8 cellular contexts compared by ENCODE assay signal in genomic region chr14:54435500-54435981, GRCh38. TPM values are rescaled to one million over a fixed set of nuclear protein-coding genes. Genes with fewer than 3 reads are reported as not detected.
A peak's percentile ranks its signal among the peaks of the same experiment; 100 is the strongest.
DNase-seq lines count a peak whose midpoint lies in the region; TF ChIP-seq lines count a peak whose summit lies in the region.

No MANE protein-coding gene starts in this region.

- POLR2A ChIA-PET in SK-N-SH (lab: Yijun Ruan, JAX), result interaction anchor here (0.7 kb wide), 1 partner anchor 25 kb away, joined by 3 read pairs; no protein-coding TSS in a partner anchor

- no peak overlapping the region for H3K9ac ChIP-seq in SK-N-SH

- H3K4me3 ChIP-seq in GM06990 (replicated peaks; ENCODE audit: low read depth, low read length) (peak overlapping the region; percentile 32), SK-N-SH (ENCODE audit: low read depth in 2 of 2, low read length in 1 of 2) (no peak overlapping the region), hepatocyte (no peak overlapping the region)

- H3K9me3 ChIP-seq in SK-N-SH, result no peaks in the 10 kb centered on the region
- no peaks in the 10 kb centered on the region for H3K9me3 ChIP-seq in hepatocyte (ENCODE audit: low read depth)

- CTCF ChIA-PET in SK-N-SH (lab: Yijun Ruan, JAX), result interaction anchor here (0.7 to 1.6 kb wide), 4 partner anchors 9 to 88 kb away, joined by 3 to 4 read pairs (median 4); no protein-coding TSS in a partner anchor

- H3K36me3 ChIP-seq in GM06990 (ENCODE audit: control insufficient read depth, insufficient read depth, low read length) (peaks cover 3% of the 10 kb centered on the region), SK-N-SH (replicated peaks in 1 of 2; ENCODE audit: control insufficient read depth in 1 of 2, insufficient read depth in 2 of 2, low read length in 1 of 2) (peaks cover 24 to 45% of the 10 kb centered on the region in 2 experiments), hepatocyte (replicated peaks; ENCODE audit: insufficient read depth, low read depth) (no peaks in the 10 kb centered on the region)

- peaks cover 18% of the 10 kb centered on the region for H3F3A ChIP-seq in SK-N-SH (replicated peaks; ENCODE audit: insufficient read depth)

- H3K4me1 ChIP-seq in SK-N-SH (ENCODE audit: control insufficient read depth in 1 of 2, insufficient read depth in 2 of 2, low read depth in 1 of 2, low read length in 1 of 2) (peaks cover 18 to 21% of the 10 kb centered on the region in 2 experiments; a peak in 3 of 4 replicates), hepatocyte (ENCODE audit: insufficient read depth) (peaks cover 12% of the 10 kb centered on the region)

- H3K4me2 ChIP-seq in SK-N-SH (peak overlapping the region; percentile 43; the same call in 1 of the 2 replicates), hepatocyte (peak overlapping the region; percentile 26)

- H3K79me2 ChIP-seq in SK-N-SH (ENCODE audit: insufficient read depth) (peaks cover 100% of the 10 kb centered on the region), hepatocyte (peaks cover 98% of the 10 kb centered on the region)

- H3K4me1 Mint-ChIP-seq in HFFc6 (ENCODE audit: low read depth) (peaks cover 78% of the 10 kb centered on the region), glutamatergic neuron (ENCODE audit: low read depth, unreplicated experiment) (peaks cover 23% of the 10 kb centered on the region)

- H3K27me3 Mint-ChIP-seq in HFFc6 (ENCODE audit: insufficient read depth) (no peaks in the 10 kb centered on the region), glutamatergic neuron (ENCODE audit: unreplicated experiment) (peaks cover 2% of the 10 kb centered on the region)

- no peaks in the 10 kb centered on the region for H3K27me3 ChIP-seq in GM06990 (replicated peaks; ENCODE audit: control insufficient read depth, insufficient read depth, low read length)
- H3K27me3 ChIP-seq in SK-N-SH (ENCODE audit: insufficient read depth), result no peaks in the 10 kb centered on the region
- H3K27me3 ChIP-seq in hepatocyte, result no peaks in the 10 kb centered on the region

- no peak for TF ChIP-seq CTCF in GM06990 (IDR thresholded peaks at IDR 0.05; ENCODE audit: insufficient read depth, low read length, poor library complexity, severe bottlenecking)
- no peak for TF ChIP-seq CTCF in HFFc6 (IDR thresholded peaks at IDR 0.05)
- TF ChIP-seq CTCF in SK-N-SH (IDR thresholded peaks at IDR 0.05), result no peak
- no peak for TF ChIP-seq CTCF in hepatocyte (IDR thresholded peaks at IDR 0.05; ENCODE audit: poor library complexity)
- TF ChIP-seq CTCF in glutamatergic neuron (IDR thresholded peaks at IDR 0.05; ENCODE audit: partially characterized antibody, unreplicated experiment), result no peak

- H3K36me3 Mint-ChIP-seq in HFFc6 (ENCODE audit: low read depth), result peaks cover 20% of the 10 kb centered on the region
- no peaks in the 10 kb centered on the region for H3K36me3 Mint-ChIP-seq in glutamatergic neuron (ENCODE audit: unreplicated experiment)

- WGBS in SK-N-SH (ENCODE audit: low lambda C conversion rate), result 57% methylated on average over 4 of the region's 4 CpGs
- 69% methylated on average over 4 of the region's 4 CpGs for WGBS in hepatocyte (ENCODE audit: low lambda C conversion rate, missing lambda C conversion rate)

- DNase-seq in GM06990 (ENCODE audit: extremely low read depth, insufficient read length) (peak; percentile 26), HFFc6 (peak; percentile 90), SK-N-SH (no peak), hepatocyte (ENCODE audit: low spot score) (peak; percentile 26), NCI-H82 (lab: John Stamatoyannopoulos, UW) (no peak), C1 segment of cervical spinal cord (lab: John Stamatoyannopoulos, UW) (no peak), glutamatergic neuron (no peak), NCI-H1694 (lab: John Stamatoyannopoulos, UW) (no peak)

- H3K4me3 Mint-ChIP-seq in HFFc6, result peak overlapping the region; percentile 75
- H3K4me3 Mint-ChIP-seq in glutamatergic neuron (ENCODE audit: unreplicated experiment), result no peak overlapping the region

- TF ChIP-seq RAD21 in SK-N-SH (IDR thresholded peaks at IDR 0.05; ENCODE audit: low read length), result no peak

- peaks cover 42% of the 10 kb centered on the region for H4K20me1 ChIP-seq in SK-N-SH (ENCODE audit: insufficient read depth)
- H4K20me1 ChIP-seq in hepatocyte (ENCODE audit: insufficient read depth, poor library complexity, severe bottlenecking), result no peaks in the 10 kb centered on the region

- peak overlapping the region; percentile 83 for H3K27ac Mint-ChIP-seq in HFFc6
- H3K27ac Mint-ChIP-seq in glutamatergic neuron (ENCODE audit: unreplicated experiment), result no peak overlapping the region

- H3K9me3 Mint-ChIP-seq in HFFc6 (0 out of 2 replicates have a peak, but pooled peaks cover 5% of the 10 kb centered on the region), glutamatergic neuron (ENCODE audit: unreplicated experiment) (peaks cover 5% of the 10 kb centered on the region)

- H2AFZ ChIP-seq in SK-N-SH (ENCODE audit: low read depth), result no peak overlapping the region
- H2AFZ ChIP-seq in hepatocyte, result no peak overlapping the region

- peak overlapping the region in 1 of 2 experiments; percentile 72; a peak in 3 of 4 replicates for H3K27ac ChIP-seq in SK-N-SH (ENCODE audit: low read depth in 2 of 2, low read length in 1 of 2)
- peak overlapping the region; percentile 67 for H3K27ac ChIP-seq in hepatocyte

- TF ChIP-seq EP300 in SK-N-SH (IDR thresholded peaks at IDR 0.05; ENCODE audit: borderline replicate concordance in 1 of 2, low read depth in 1 of 2, low read length in 1 of 2), result 0 out of 4 replicates have a peak, but pooled peaks of 1 of the 2 experiments have one; percentile 36

- no peaks in the 10 kb centered on the region for H3K9me2 ChIP-seq in SK-N-SH
- no peaks in the 10 kb centered on the region for H3K9me2 ChIP-seq in hepatocyte (replicated peaks; ENCODE audit: insufficient read depth)

TF ChIP-seq in SK-N-SH, 30 proteins besides CTCF, POLR2A, EP300 and RAD21 (continues in another document):
- no peak for TF ChIP-seq ELF1 (IDR thresholded peaks at IDR 0.05)
- TF ChIP-seq JUND (IDR thresholded peaks at IDR 0.05), result peak; percentile 78
- TF ChIP-seq POLR2AphosphoS5 (IDR thresholded peaks at IDR 0.05; ENCODE audit: low read depth, low read length), result no peak
- TF ChIP-seq RXRA (IDR thresholded peaks at IDR 0.05; ENCODE audit: borderline replicate concordance, low read depth), result no peak; the same call in 1 of the 2 replicates
- no peak for TF ChIP-seq MXI1 (IDR thresholded peaks at IDR 0.05; ENCODE audit: low read depth, low read length)
- no peak for TF ChIP-seq CHD2 (IDR thresholded peaks at IDR 0.05; ENCODE audit: low read length, partially characterized antibody)
- no peak for TF ChIP-seq ZBTB33 (IDR thresholded peaks at IDR 0.05; ENCODE audit: borderline replicate concordance, low read depth)
- TF ChIP-seq SMC3 (IDR thresholded peaks at IDR 0.05; ENCODE audit: low read depth, low read length), result no peak
- no peak for TF ChIP-seq IRF3 (IDR thresholded peaks at IDR 0.05; ENCODE audit: low read depth, low read length)
- TF ChIP-seq SIN3A (IDR thresholded peaks at IDR 0.05; ENCODE audit: borderline replicate concordance, low read depth, low read length), result no peak
- TF ChIP-seq MEF2A (IDR thresholded peaks at IDR 0.05; ENCODE audit: borderline replicate concordance, low read depth), result no peak

RNA-seq across cellular contexts. Expression of gene CNIH1, which starts 5.6 kb away (rescaled TPM):
- total RNA-seq in HFFc6 (2021; fragmentation: NEBNext Ultra II Directional; extraction: Animal tissue kit (Norgen Biotek cat#: 25700)), result 100 to 1,000 TPM; 158 to 212 (median 194) TPM
- polyA plus RNA-seq in SK-N-SH (2012; rRNA removed), result 145 and 292 TPM in 2 replicates
- 206 and 275 TPM in 2 replicates for polyA plus RNA-seq in SK-N-SH (2012; cell fraction: cytosol; rRNA removed)
- 41.0 and 57.4 TPM in 2 replicates for polyA plus RNA-seq in SK-N-SH (2012; cell fraction: nucleus; rRNA removed)
- total RNA-seq in hepatocyte, result 291 and 320 TPM in 2 replicates
- 173 and 201 TPM in 2 replicates for polyA plus RNA-seq in hepatocyte
- 71.9 TPM for total RNA-seq in glutamatergic neuron (ENCODE audit: unreplicated experiment)

RNA-seq across cellular contexts. Expression of gene CDKN3, which starts 38.7 kb away (rescaled TPM):
- total RNA-seq in HFFc6 (2021; fragmentation: NEBNext Ultra II Directional; extraction: Animal tissue kit (Norgen Biotek cat#: 25700)), result 100 to 1,000 TPM in 1 of 6 experiments, 10 to 100 TPM in 5; 33.3 to 106 (median 91.8) TPM
- polyA plus RNA-seq in SK-N-SH (2012; rRNA removed) (25.5 and 26.7 TPM in 2 replicates), hepatocyte (18.8 and 19.3 TPM in 2 replicates)
- 31.7 and 39.2 TPM in 2 replicates for polyA plus RNA-seq in SK-N-SH (2012; cell fraction: cytosol; rRNA removed)
- 3.9 and 5.2 TPM in 2 replicates for polyA plus RNA-seq in SK-N-SH (2012; cell fraction: nucleus; rRNA removed)
- total RNA-seq in hepatocyte (11.7 and 17.5 TPM in 2 replicates), glutamatergic neuron (ENCODE audit: unreplicated experiment) (4.4 TPM)

RNA-seq across cellular contexts. Expression of gene GMFB, which starts 53.2 kb away (rescaled TPM):
- total RNA-seq in HFFc6 (2021; fragmentation: NEBNext Ultra II Directional; extraction: Animal tissue kit (Norgen Biotek cat#: 25700)), result 10 to 100 TPM; 70.9 to 98.7 (median 77.1) TPM
- polyA plus RNA-seq in SK-N-SH (2012; rRNA removed) (9.4 and 13.5 TPM in 2 replicates), hepatocyte (41.8 and 47.3 TPM in 2 replicates)
- polyA plus RNA-seq in SK-N-SH (2012; cell fraction: cytosol; rRNA removed), result 20.0 and 29.7 TPM in 2 replicates
- 6.7 and 14.5 TPM in 2 replicates for polyA plus RNA-seq in SK-N-SH (2012; cell fraction: nucleus; rRNA removed)
- total RNA-seq in hepatocyte (80.7 and 138 TPM in 2 replicates), glutamatergic neuron (ENCODE audit: unreplicated experiment) (67.1 TPM)

Comparison
In these comparisons a context has a peak if more than half of its experiments do, and no peak if none do; other contexts are left out.
1. DNase-seq: peak in GM06990 (single experiment), HFFc6 (single experiment) and hepatocyte (single experiment); none in SK-N-SH (single experiment), NCI-H82 (single experiment), C1 segment of cervical spinal cord (0 of 14), glutamatergic neuron (single experiment) and NCI-H1694 (single experiment).